In genomic region chr2:46495347-46496030, GRCh38 we compare ENCODE assay signal across 25 cellular contexts. TPM values are rescaled to one million over a fixed set of nuclear protein-coding genes. Genes with fewer than 3 reads are reported as not detected.
DNase-seq lines count a peak whose midpoint lies in the region; ATAC-seq, FAIRE-seq and TF ChIP-seq lines count a peak whose summit lies in the region.
"Had no signal": no experiment of that assay in that cellular context is flagged by ENCODE, and none has a peak within 500 bp of the region (broad histone marks: within the 10 kb centered on the region; RNA-seq: fewer than 3 reads in every experiment).

No MANE protein-coding gene starts in this region.

- H2BK12ac ChIP-seq in mesenchymal stem cell (ENCODE audit: low read length in 2 of 2), result peak overlapping the region in 1 of 2 experiments; percentile 1

- no peak overlapping the region for H2BK15ac ChIP-seq in mesenchymal stem cell (ENCODE audit: low read depth, poor library complexity, severe bottlenecking)

- FAIRE-seq in RCC 7860 (lab: Jason Lieb, UNC), result no peak
- no peak for FAIRE-seq in HTR-8/SVneo (lab: Jason Lieb, UNC)

- H3K4me3 ChIP-seq in AG10803 (ENCODE audit: low read length), result no peak overlapping the region
- H3K4me3 ChIP-seq in choroid plexus epithelial cell (ENCODE audit: low read depth, low read length), result no peak overlapping the region
- H3K4me3 ChIP-seq in mesenchymal stem cell (ENCODE audit: insufficient read depth in 1 of 2, low read depth in 1 of 2, low read length in 2 of 2), result no peak overlapping the region
- H3K4me3 ChIP-seq in PC-3 (ENCODE audit: low read length), result no peak overlapping the region
- H3K4me3 ChIP-seq: esophagus muscularis mucosa, SK-N-MC, transverse colon had no signal

- H3K9ac ChIP-seq in mesenchymal stem cell (ENCODE audit: low read length) (no peak overlapping the region), PC-3 (ENCODE audit: low read length) (no peak overlapping the region)

- H3K36me3 ChIP-seq in mesenchymal stem cell (ENCODE audit: control insufficient read depth in 1 of 2, insufficient read depth in 2 of 2, low read depth in 1 of 2, low read length in 2 of 2) (no peaks in the 10 kb centered on the region), PC-3 (ENCODE audit: low read depth, low read length) (no peaks in the 10 kb centered on the region)
- H3K36me3 ChIP-seq: esophagus muscularis mucosa, transverse colon had no signal

- H3K27me3 ChIP-seq in mesenchymal stem cell (ENCODE audit: control insufficient read depth in 1 of 2, insufficient read depth in 1 of 2, low read length in 2 of 2) (peaks cover 5 to 11% of the 10 kb centered on the region in 2 experiments), PC-3 (ENCODE audit: low read length) (no peaks in the 10 kb centered on the region)
- H3K27me3 ChIP-seq: esophagus muscularis mucosa had no signal

- H2BK120ac ChIP-seq in mesenchymal stem cell (ENCODE audit: low read depth, low read length), result no peak overlapping the region

- POLR2A ChIA-PET in PC-3 (lab: Charles Lee; ENCODE audit: unreplicated experiment), result no interaction called here

- WGBS in mesenchymal stem cell, result 85% methylated on average over 8 of the region's 8 CpGs

- H4K91ac ChIP-seq in mesenchymal stem cell (ENCODE audit: low read length), result no peak overlapping the region

- no peak overlapping the region for H2AFZ ChIP-seq in mesenchymal stem cell (ENCODE audit: low read depth, low read length)
- H2AFZ ChIP-seq in PC-3 (ENCODE audit: low read length), result no peak overlapping the region

- no peak overlapping the region for H3K18ac ChIP-seq in mesenchymal stem cell (ENCODE audit: low read depth in 1 of 2, low read length in 2 of 2)

- H3K4me1 ChIP-seq in mesenchymal stem cell (ENCODE audit: control insufficient read depth, insufficient read depth, low read depth, low read length), result peaks cover 9% of the 10 kb centered on the region
- H3K4me1 ChIP-seq in PC-3 (ENCODE audit: insufficient read depth, low read length), result peaks cover 18% of the 10 kb centered on the region

- H3K9me2 ChIP-seq in PC-3 (replicated peaks; ENCODE audit: low read length), result no peaks in the 10 kb centered on the region

- ATAC-seq in PC-3, result no peak
- ATAC-seq in GM19035 (IDR thresholded peaks at IDR 0.05; ENCODE audit: unreplicated experiment), result no peak
- ATAC-seq: T-helper 17 cell had no signal

- H3K27ac ChIP-seq in mesenchymal stem cell (ENCODE audit: low read length, poor library complexity, severe bottlenecking), result no peak overlapping the region
- no peak overlapping the region for H3K27ac ChIP-seq in PC-3 (ENCODE audit: low read length)
- H3K27ac ChIP-seq: C4-2B, esophagus muscularis mucosa, SK-N-MC, transverse colon had no signal

- intact Hi-C loops in PC-3 (cut with micrococcal nuclease), result no loop called here

- H3K23ac ChIP-seq in mesenchymal stem cell (ENCODE audit: low read length in 2 of 2), result no peak overlapping the region

- H3K4ac ChIP-seq in mesenchymal stem cell (ENCODE audit: low read depth in 1 of 2, low read length in 2 of 2), result no peak overlapping the region

- no peak overlapping the region for H2BK5ac ChIP-seq in mesenchymal stem cell (ENCODE audit: low read depth, low read length, poor library complexity, severe bottlenecking)

- DNase-seq in AG10803 (ENCODE audit: low read depth), result peak; percentile 64
- peak; percentile 23 for DNase-seq in RCC 7860 (ENCODE audit: low spot score)
- DNase-seq in choroid plexus epithelial cell (ENCODE audit: low read depth), result peak; percentile 37
- peak; percentile 50 for DNase-seq in mesenchymal stem cell
- DNase-seq in DMS53 treated with DMSO at 0.1 percent for 48 hours (lab: John Stamatoyannopoulos, UW; ENCODE audit: unreplicated experiment), result no peak
- no peak for DNase-seq in PC-3
- DNase-seq in HTR-8/SVneo (ENCODE audit: insufficient read length, low spot score), result no peak
- DNase-seq: ACHN; activated gamma-delta T cell; Calu3; cerebellar nuclear complex; effector CD8-positive, alpha-beta T cell; glutamatergic neuron; GOT3; mesendoderm; retina; T-helper 17 cell; transverse colon had no signal

- H3K79me1 ChIP-seq in mesenchymal stem cell (replicated peaks; ENCODE audit: low read length, poor library complexity, severe bottlenecking), result no peaks in the 10 kb centered on the region

- H3K9me3 ChIP-seq in mesenchymal stem cell (ENCODE audit: control insufficient read depth, low read length) (no peaks in the 10 kb centered on the region), PC-3 (ENCODE audit: low read length) (no peaks in the 10 kb centered on the region)
- H3K9me3 ChIP-seq: esophagus muscularis mucosa, transverse colon had no signal

- H3F3A ChIP-seq in PC-3 (ENCODE audit: low read length, unreplicated experiment), result no peaks in the 10 kb centered on the region

- H3K14ac ChIP-seq in mesenchymal stem cell (ENCODE audit: low read length in 2 of 2), result no peak overlapping the region

- H4K8ac ChIP-seq in mesenchymal stem cell (ENCODE audit: low read length), result no peak overlapping the region

- H3K79me2 ChIP-seq in PC-3 (ENCODE audit: low read length), result no peaks in the 10 kb centered on the region

- TF ChIP-seq CTCF in AG10803 (conservative IDR thresholded peaks at IDR 0.05; ENCODE audit: low read length) (no peak), choroid plexus epithelial cell (conservative IDR thresholded peaks at IDR 0.05; ENCODE audit: low read depth, low read length) (no peak), PC-3 (conservative IDR thresholded peaks at IDR 0.05; ENCODE audit: low read depth, low read length) (no peak)

- H4K20me1 ChIP-seq in PC-3 (ENCODE audit: low read length), result no peaks in the 10 kb centered on the region

- H3K4me2 ChIP-seq in mesenchymal stem cell (ENCODE audit: low read length, poor library complexity, severe bottlenecking) (no peak overlapping the region), PC-3 (ENCODE audit: low read length) (no peak overlapping the region)

- no TSS peak for BruUV-seq in PC-3 (replicated peaks; lab: Mats Ljungman, UMichigan)

- no peak overlapping the region for H2AK5ac ChIP-seq in mesenchymal stem cell (ENCODE audit: low read length, severe bottlenecking)

- CTCF ChIA-PET in PC-3 (lab: Charles Lee), result no interaction called here

RNA-seq across cellular contexts. Expression of gene TMEM247, which starts 16.1 kb away (rescaled TPM):
- not detected for polyA plus RNA-seq in mesenchymal stem cell (2013, experiment 1 of 2)
- polyA plus RNA-seq in mesenchymal stem cell (2013, experiment 2 of 2), result not detected
- total RNA-seq in PC-3 (2014; rRNA removed), result not detected in 2 replicates
- total RNA-seq: Calu3, Daoy, esophagus muscularis mucosa, NCI-H460, osteocyte, T-helper 17 cell, transverse colon had no signal

RNA-seq across cellular contexts. Expression of gene RHOQ, which starts 46.8 kb away (rescaled TPM):
- polyA plus RNA-seq in mesenchymal stem cell (2013, experiment 1 of 2), result 174 TPM
- 178 TPM for polyA plus RNA-seq in mesenchymal stem cell (2013, experiment 2 of 2)
- total RNA-seq in PC-3 (2014; rRNA removed), result 24.5 and 40.8 TPM in 2 replicates

RNA-seq across cellular contexts. Expression of gene ATP6V1E2, which starts 46.9 kb away (rescaled TPM):
- 2.4 TPM for polyA plus RNA-seq in mesenchymal stem cell (2013, experiment 1 of 2)
- 2.2 TPM for polyA plus RNA-seq in mesenchymal stem cell (2013, experiment 2 of 2)
- 11.5 and 17.3 TPM in 2 replicates for total RNA-seq in PC-3 (2014; rRNA removed)

Comparison
In these comparisons a context has a peak if more than half of its experiments do, and no peak if none do; other contexts are left out.
1. DNase-seq: peak in AG10803 (single experiment), RCC 7860 (single experiment), choroid plexus epithelial cell (single experiment) and mesenchymal stem cell (single experiment); none in DMS53 treated with DMSO at 0.1 percent for 48 hours (single experiment), PC-3 (single experiment) and HTR-8/SVneo (single experiment).